ENCODE assay signal across 19 cellular contexts in genomic region chr1:180773210-180773865, GRCh38.
DNase-seq lines count a peak whose midpoint lies in the region; ATAC-seq and TF ChIP-seq lines count a peak whose summit lies in the region.
"Had no signal": no experiment of that assay in that cellular context is flagged by ENCODE, and none has a peak within 500 bp of the region (broad histone marks: within the 10 kb centered on the region; RNA-seq: fewer than 3 reads in every experiment).

No MANE protein-coding gene starts in this region.

- H3K4me1 Mint-ChIP-seq in osteocyte (ENCODE audit: unreplicated experiment): peaks cover 20% of the 10 kb centered on the region
- H3K4me1 Mint-ChIP-seq in natural killer cell: peaks cover 33 to 41% of the 10 kb centered on the region in 2 donors

- TF ChIP-seq CTCF in RWPE1 (conservative IDR thresholded peaks at IDR 0.05; ENCODE audit: low read depth) (no peak), epithelial cell of proximal tubule (conservative IDR thresholded peaks at IDR 0.05; ENCODE audit: low read depth, low read length) (no peak), osteocyte (IDR thresholded peaks at IDR 0.05) (no peak), hepatocyte (IDR thresholded peaks at IDR 0.05; ENCODE audit: poor library complexity) (no peak), natural killer cell (IDR thresholded peaks at IDR 0.05) (no peak)

- peaks cover 23% of the 10 kb centered on the region for H3K9me3 Mint-ChIP-seq in osteocyte (ENCODE audit: unreplicated experiment)
- H3K9me3 Mint-ChIP-seq in natural killer cell: no peaks in the 10 kb centered on the region

- peaks cover 20% of the 10 kb centered on the region for H3K79me2 ChIP-seq in hepatocyte

- peak overlapping the region; percentile 80 for H3K27ac Mint-ChIP-seq in osteocyte (ENCODE audit: unreplicated experiment)
- no peak overlapping the region for H3K27ac Mint-ChIP-seq in natural killer cell
- H3K27ac Mint-ChIP-seq: activated naive CD8-positive, alpha-beta T cell treated with anti-CD3 and anti-CD28 coated beads, Interleukin-2, amount 10 ng/mL, durations not matched to agents 7 days and 5 days; naive thymus-derived CD8-positive, alpha-beta T cell; stimulated activated effector memory CD8-positive, alpha-beta T cell treated with anti-CD3 and anti-CD28 coated beads, Interleukin-12 subunit alpha, Interleukin-12 subunit beta, amount 100 ng/mL, for 72 hours had no signal

- POLR2A ChIA-PET in RWPE1 (lab: Yijun Ruan, JAX; ENCODE audit: low non-redundant PET): no interaction called here

- H3K27me3 ChIP-seq in hepatocyte: no peaks in the 10 kb centered on the region
- H3K27me3 ChIP-seq: dorsolateral prefrontal cortex had no signal

- no peaks in the 10 kb centered on the region for H3K4me1 ChIP-seq in hepatocyte (ENCODE audit: insufficient read depth)

- CTCF ChIA-PET in RWPE1 (lab: Yijun Ruan, JAX): interaction anchor here (0.6 to 0.9 kb wide), 2 partner anchors 14 to 143 kb away, joined by 3 to 5 read pairs; no protein-coding TSS in a partner anchor

- DNase-seq in ELR (ENCODE audit: low read depth) (peak; percentile 78), RWPE1 (ENCODE audit: low spot score) (peak; percentile 46), epithelial cell of proximal tubule (ENCODE audit: low read depth) (peak; percentile 36), osteocyte (ENCODE audit: extremely low spot score, unreplicated experiment) (no peak), DMS153 (lab: John Stamatoyannopoulos, UW) (no peak), hepatocyte (ENCODE audit: low spot score) (no peak), caudate nucleus (lab: John Stamatoyannopoulos, UW) (no peak), natural killer cell (no peak)
- DNase-seq: activated naive CD8-positive, alpha-beta T cell treated with anti-CD3 and anti-CD28 coated beads, Interleukin-2, amount 10 ng/mL, durations not matched to agents 7 days and 5 days; dorsolateral prefrontal cortex; glutamatergic neuron; GOT3; left cardiac atrium; naive thymus-derived CD8-positive, alpha-beta T cell; NCI-H2107; NK-92 treated with Interleukin-12 subunit alpha and Interleukin-12 subunit beta, amount 100 ng/mL, for 24 hours; stimulated activated CD4-positive, alpha-beta T cell treated with anti-CD3 and anti-CD28 coated beads, Interleukin-4, amount 100 ng/mL, for 1 hour had no signal

- no peaks in the 10 kb centered on the region for H3K9me2 ChIP-seq in hepatocyte (replicated peaks; ENCODE audit: insufficient read depth)

- H3K4me3 Mint-ChIP-seq in osteocyte (ENCODE audit: unreplicated experiment) (no peak overlapping the region), natural killer cell (no peak overlapping the region)
- H3K4me3 Mint-ChIP-seq: activated naive CD8-positive, alpha-beta T cell treated with anti-CD3 and anti-CD28 coated beads, Interleukin-2, amount 10 ng/mL, durations not matched to agents 7 days and 5 days; naive thymus-derived CD8-positive, alpha-beta T cell; stimulated activated effector memory CD8-positive, alpha-beta T cell treated with anti-CD3 and anti-CD28 coated beads, Interleukin-12 subunit alpha, Interleukin-12 subunit beta, amount 100 ng/mL, for 72 hours had no signal

- H3K27ac ChIP-seq in RWPE1 (no peak overlapping the region), hepatocyte (no peak overlapping the region), caudate nucleus (ENCODE audit: low read depth, low read length) (no peak overlapping the region)
- H3K27ac ChIP-seq: C4-2B, dorsolateral prefrontal cortex had no signal

- 48% methylated on average over 1 of the region's 1 CpG for WGBS in hepatocyte (ENCODE audit: low lambda C conversion rate, missing lambda C conversion rate)

- no peaks in the 10 kb centered on the region for H3K27me3 Mint-ChIP-seq in osteocyte (ENCODE audit: unreplicated experiment)
- no peaks in the 10 kb centered on the region for H3K27me3 Mint-ChIP-seq in natural killer cell (ENCODE audit: low read depth in 2 of 2)
- H3K27me3 Mint-ChIP-seq: activated naive CD8-positive, alpha-beta T cell treated with anti-CD3 and anti-CD28 coated beads, Interleukin-2, amount 10 ng/mL, durations not matched to agents 7 days and 5 days; naive thymus-derived CD8-positive, alpha-beta T cell had no signal

- no peak overlapping the region for H3K4me2 ChIP-seq in hepatocyte

- no peaks in the 10 kb centered on the region for H4K20me1 ChIP-seq in hepatocyte (ENCODE audit: insufficient read depth, poor library complexity, severe bottlenecking)

- H3K9me3 ChIP-seq in hepatocyte (ENCODE audit: low read depth): no peaks in the 10 kb centered on the region

- H3K4me3 ChIP-seq in epithelial cell of proximal tubule (ENCODE audit: low read depth, low read length): no peak overlapping the region
- no peak overlapping the region for H3K4me3 ChIP-seq in hepatocyte
- H3K4me3 ChIP-seq: dorsolateral prefrontal cortex had no signal

- H2AFZ ChIP-seq in hepatocyte: no peak overlapping the region

- H3K36me3 Mint-ChIP-seq in osteocyte (ENCODE audit: unreplicated experiment): no peaks in the 10 kb centered on the region
- H3K36me3 Mint-ChIP-seq in natural killer cell: no peaks in the 10 kb centered on the region
- H3K36me3 Mint-ChIP-seq: stimulated activated effector memory CD8-positive, alpha-beta T cell treated with anti-CD3 and anti-CD28 coated beads, Interleukin-12 subunit alpha, Interleukin-12 subunit beta, amount 100 ng/mL, for 72 hours had no signal

- intact Hi-C loops in natural killer cell (cut with micrococcal nuclease): no loop called here

- no peak for ATAC-seq in natural killer cell
- ATAC-seq: left cardiac atrium; naive thymus-derived CD8-positive, alpha-beta T cell; stimulated activated effector memory CD8-positive, alpha-beta T cell treated with anti-CD3 and anti-CD28 coated beads, Interleukin-12 subunit alpha, Interleukin-12 subunit beta, amount 100 ng/mL, for 72 hours had no signal

- H3K36me3 ChIP-seq in hepatocyte (replicated peaks; ENCODE audit: insufficient read depth, low read depth): no peaks in the 10 kb centered on the region

Comparison
In these comparisons a context has a peak if more than half of its experiments do, and no peak if none do; other contexts are left out.
1. DNase-seq: peak in ELR (single experiment), RWPE1 (single experiment) and epithelial cell of proximal tubule (single experiment); none in osteocyte (single experiment), DMS153 (single experiment), hepatocyte (single experiment), caudate nucleus (0 of 61) and natural killer cell (single experiment).